ENCODE assay signal across 1 cellular context in the genomic region with DNA sequence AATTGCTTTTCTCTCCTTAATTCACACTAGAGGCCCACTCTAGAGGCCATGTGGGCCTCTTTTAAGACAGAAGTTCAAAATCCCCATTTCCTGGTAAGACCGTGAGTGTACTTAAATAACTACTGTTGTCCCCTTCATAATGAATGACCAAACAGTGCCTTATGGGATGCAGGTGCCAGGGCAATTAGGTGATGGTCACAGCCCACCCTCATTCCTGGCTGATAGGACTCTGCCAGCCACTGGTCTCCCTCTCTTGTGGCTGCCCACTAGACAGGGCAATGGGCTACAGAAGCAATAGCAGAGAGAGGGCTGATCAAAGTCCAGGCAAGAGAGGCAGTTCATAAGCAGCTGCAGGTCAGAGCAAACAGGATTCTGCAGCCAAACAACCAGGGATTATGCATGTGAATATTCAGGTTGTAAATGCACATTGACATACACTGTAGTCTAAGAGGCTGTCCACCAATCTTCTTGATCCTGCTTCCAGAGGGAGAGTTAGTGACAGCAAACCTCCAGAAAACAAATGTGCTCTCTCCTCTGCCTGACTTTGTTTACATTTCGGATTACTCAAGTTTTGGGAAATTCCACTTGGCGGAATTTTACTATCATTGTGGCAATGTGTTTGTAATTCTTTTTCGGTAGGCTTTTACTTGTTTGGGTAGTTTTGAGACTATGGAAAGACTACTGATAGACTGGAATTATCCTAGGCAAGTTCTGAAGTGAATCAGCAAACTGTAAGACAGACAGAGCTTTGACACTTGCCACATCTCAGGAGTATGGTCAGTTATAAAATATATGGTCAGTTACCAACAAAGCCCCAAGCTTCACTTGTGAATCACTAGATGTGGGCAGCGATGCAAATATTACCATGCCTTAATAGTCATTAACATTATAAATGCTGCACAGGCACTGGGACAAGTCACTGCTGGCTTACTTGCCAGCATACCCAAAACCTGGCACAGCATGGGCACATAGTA.
TF ChIP-seq lines count a peak whose summit lies in the region.

No MANE protein-coding gene starts in this region.

TF ChIP-seq in HepG2, 621 proteins besides CTCF, POLR2A, EP300 and RAD21 (continued from another document and continues in another):
- TF ChIP-seq, protein P1, sequence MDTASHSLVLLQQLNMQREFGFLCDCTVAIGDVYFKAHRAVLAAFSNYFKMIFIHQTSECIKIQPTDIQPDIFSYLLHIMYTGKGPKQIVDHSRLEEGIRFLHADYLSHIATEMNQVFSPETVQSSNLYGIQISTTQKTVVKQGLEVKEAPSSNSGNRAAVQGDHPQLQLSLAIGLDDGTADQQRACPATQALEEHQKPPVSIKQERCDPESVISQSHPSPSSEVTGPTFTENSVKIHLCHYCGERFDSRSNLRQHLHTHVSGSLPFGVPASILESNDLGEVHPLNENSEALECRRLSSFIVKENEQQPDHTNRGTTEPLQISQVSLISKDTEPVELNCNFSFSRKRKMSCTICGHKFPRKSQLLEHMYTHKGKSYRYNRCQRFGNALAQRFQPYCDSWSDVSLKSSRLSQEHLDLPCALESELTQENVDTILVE (CRISPR knock-in tag; IDR thresholded peaks at IDR 0.05), result peak; percentile 79
- TF ChIP-seq, protein P2, sequence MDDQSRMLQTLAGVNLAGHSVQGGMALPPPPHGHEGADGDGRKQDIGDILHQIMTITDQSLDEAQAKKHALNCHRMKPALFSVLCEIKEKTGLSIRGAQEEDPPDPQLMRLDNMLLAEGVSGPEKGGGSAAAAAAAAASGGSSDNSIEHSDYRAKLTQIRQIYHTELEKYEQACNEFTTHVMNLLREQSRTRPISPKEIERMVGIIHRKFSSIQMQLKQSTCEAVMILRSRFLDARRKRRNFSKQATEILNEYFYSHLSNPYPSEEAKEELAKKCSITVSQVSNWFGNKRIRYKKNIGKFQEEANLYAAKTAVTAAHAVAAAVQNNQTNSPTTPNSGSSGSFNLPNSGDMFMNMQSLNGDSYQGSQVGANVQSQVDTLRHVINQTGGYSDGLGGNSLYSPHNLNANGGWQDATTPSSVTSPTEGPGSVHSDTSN (CRISPR knock-in tag; IDR thresholded peaks at IDR 0.05; ENCODE audit: borderline replicate concordance), result no peak
- TF ChIP-seq RBFOX2 (IDR thresholded peaks at IDR 0.05; ENCODE audit: low read depth, low read length) (peak; percentile 51), ARID5B (CRISPR knock-in tag; IDR thresholded peaks at IDR 0.05) (peak; percentile 96), ZNF549 (CRISPR knock-in tag; IDR thresholded peaks at IDR 0.05) (no peak), PRPF4 (IDR thresholded peaks at IDR 0.05; ENCODE audit: low read depth, low read length, poor library complexity, severe bottlenecking) (no peak), CBX5 (CRISPR knock-in tag; IDR thresholded peaks at IDR 0.05; ENCODE audit: borderline replicate concordance) (peak; percentile 95), KDM5A (IDR thresholded peaks at IDR 0.05; ENCODE audit: borderline replicate concordance, low read length) (0 out of 2 replicates have a peak, but pooled peaks have one; percentile 31), KDM5B (CRISPR knock-in tag; IDR thresholded peaks at IDR 0.05; ENCODE audit: borderline replicate concordance) (no peak), KDM2A (CRISPR knock-in tag; IDR thresholded peaks at IDR 0.05; ENCODE audit: borderline replicate concordance, low read depth) (peak; percentile 81), AKAP8 (CRISPR knock-in tag; IDR thresholded peaks at IDR 0.05) (no peak), MIER3 (CRISPR knock-in tag; IDR thresholded peaks at IDR 0.05; ENCODE audit: borderline replicate concordance) (peak; percentile 85; the same call in 1 of the 2 replicates), HDAC2 (CRISPR knock-in tag; IDR thresholded peaks at IDR 0.05) (peak; percentile 96), ZNF776 (CRISPR knock-in tag; IDR thresholded peaks at IDR 0.05) (no peak), ATRX (CRISPR knock-in tag; IDR thresholded peaks at IDR 0.05; ENCODE audit: borderline replicate concordance) (no peak), ZNF383 (CRISPR knock-in tag; IDR thresholded peaks at IDR 0.05; ENCODE audit: borderline replicate concordance) (0 out of 2 replicates have a peak, but pooled peaks have one; percentile 58), SOX5 (CRISPR knock-in tag; IDR thresholded peaks at IDR 0.05; ENCODE audit: borderline replicate concordance) (peak; percentile 84), ZNF20 (CRISPR knock-in tag; IDR thresholded peaks at IDR 0.05) (no peak), ZXDC (CRISPR knock-in tag; IDR thresholded peaks at IDR 0.05) (no peak), ZNF543 (CRISPR knock-in tag; IDR thresholded peaks at IDR 0.05) (no peak), CBX1 (IDR thresholded peaks at IDR 0.05; ENCODE audit: low read depth) (no peak), TOPORS (CRISPR knock-in tag; IDR thresholded peaks at IDR 0.05) (no peak), SP1 (IDR thresholded peaks at IDR 0.05) (no peak), SP1 (CRISPR knock-in tag; IDR thresholded peaks at IDR 0.05) (0 out of 2 replicates have a peak, but pooled peaks have one; percentile 40), ZNF431 (CRISPR knock-in tag; IDR thresholded peaks at IDR 0.05; ENCODE audit: borderline replicate concordance, low read depth) (peak; percentile 64; the same call in 1 of the 2 replicates), ZBTB14 (CRISPR knock-in tag; IDR thresholded peaks at IDR 0.05) (no peak), ZNF275 (CRISPR knock-in tag; IDR thresholded peaks at IDR 0.05; ENCODE audit: borderline replicate concordance) (peak; percentile 30; the same call in 1 of the 2 replicates), ARHGAP35 (CRISPR knock-in tag; IDR thresholded peaks at IDR 0.05; ENCODE audit: borderline replicate concordance) (0 out of 2 replicates have a peak, but pooled peaks have one; percentile 78), CREM (IDR thresholded peaks at IDR 0.05) (peak; percentile 71; the same call in 1 of the 2 replicates), CREM (CRISPR knock-in tag; IDR thresholded peaks at IDR 0.05) (no peak), ZKSCAN8 (CRISPR knock-in tag; IDR thresholded peaks at IDR 0.05; ENCODE audit: borderline replicate concordance) (no peak; the same call in none of the 2 replicates), GATAD2A (CRISPR knock-in tag; IDR thresholded peaks at IDR 0.05) (peak; percentile 96)
- TF ChIP-seq, protein P3, sequence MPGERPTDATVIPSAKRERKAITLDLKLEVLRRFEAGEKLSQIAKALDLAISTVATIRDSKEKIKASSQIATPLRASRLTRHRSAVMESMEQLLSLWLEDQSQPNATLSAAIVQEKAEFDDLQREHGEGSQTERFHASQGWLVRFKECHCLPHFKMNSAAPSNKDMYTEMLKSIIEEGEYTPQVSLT (CRISPR knock-in tag; IDR thresholded peaks at IDR 0.05; ENCODE audit: borderline replicate concordance, low read depth), result no peak
- TF ChIP-seq, protein P4, sequence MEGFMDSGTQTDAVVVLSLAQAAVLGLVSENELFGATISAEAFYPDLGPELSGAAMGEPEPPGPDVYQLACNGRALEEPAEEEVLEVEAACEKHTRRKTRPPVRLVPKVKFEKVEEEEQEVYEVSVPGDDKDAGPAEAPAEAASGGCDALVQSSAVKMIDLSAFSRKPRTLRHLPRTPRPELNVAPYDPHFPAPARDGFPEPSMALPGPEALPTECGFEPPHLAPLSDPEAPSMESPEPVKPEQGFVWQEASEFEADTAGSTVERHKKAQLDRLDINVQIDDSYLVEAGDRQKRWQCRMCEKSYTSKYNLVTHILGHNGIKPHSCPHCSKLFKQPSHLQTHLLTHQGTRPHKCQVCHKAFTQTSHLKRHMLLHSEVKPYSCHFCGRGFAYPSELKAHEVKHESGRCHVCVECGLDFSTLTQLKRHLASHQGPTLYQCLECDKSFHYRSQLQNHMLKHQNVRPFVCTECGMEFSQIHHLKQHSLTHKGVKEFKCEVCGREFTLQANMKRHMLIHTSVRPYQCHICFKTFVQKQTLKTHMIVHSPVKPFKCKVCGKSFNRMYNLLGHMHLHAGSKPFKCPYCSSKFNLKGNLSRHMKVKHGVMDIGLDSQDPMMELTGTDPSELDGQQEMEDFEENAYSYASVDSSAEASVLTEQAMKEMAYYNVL (CRISPR knock-in tag; IDR thresholded peaks at IDR 0.05; ENCODE audit: borderline replicate concordance), result peak; percentile 58; the same call in 1 of the 2 replicates
- TF ChIP-seq, protein P5, sequence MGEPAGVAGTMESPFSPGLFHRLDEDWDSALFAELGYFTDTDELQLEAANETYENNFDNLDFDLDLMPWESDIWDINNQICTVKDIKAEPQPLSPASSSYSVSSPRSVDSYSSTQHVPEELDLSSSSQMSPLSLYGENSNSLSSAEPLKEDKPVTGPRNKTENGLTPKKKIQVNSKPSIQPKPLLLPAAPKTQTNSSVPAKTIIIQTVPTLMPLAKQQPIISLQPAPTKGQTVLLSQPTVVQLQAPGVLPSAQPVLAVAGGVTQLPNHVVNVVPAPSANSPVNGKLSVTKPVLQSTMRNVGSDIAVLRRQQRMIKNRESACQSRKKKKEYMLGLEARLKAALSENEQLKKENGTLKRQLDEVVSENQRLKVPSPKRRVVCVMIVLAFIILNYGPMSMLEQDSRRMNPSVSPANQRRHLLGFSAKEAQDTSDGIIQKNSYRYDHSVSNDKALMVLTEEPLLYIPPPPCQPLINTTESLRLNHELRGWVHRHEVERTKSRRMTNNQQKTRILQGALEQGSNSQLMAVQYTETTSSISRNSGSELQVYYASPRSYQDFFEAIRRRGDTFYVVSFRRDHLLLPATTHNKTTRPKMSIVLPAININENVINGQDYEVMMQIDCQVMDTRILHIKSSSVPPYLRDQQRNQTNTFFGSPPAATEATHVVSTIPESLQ (CRISPR knock-in tag; conservative IDR thresholded peaks at IDR 0.05), result 0 out of 2 replicates have a peak, but pooled peaks have one; percentile 75
- TF ChIP-seq, protein P6, sequence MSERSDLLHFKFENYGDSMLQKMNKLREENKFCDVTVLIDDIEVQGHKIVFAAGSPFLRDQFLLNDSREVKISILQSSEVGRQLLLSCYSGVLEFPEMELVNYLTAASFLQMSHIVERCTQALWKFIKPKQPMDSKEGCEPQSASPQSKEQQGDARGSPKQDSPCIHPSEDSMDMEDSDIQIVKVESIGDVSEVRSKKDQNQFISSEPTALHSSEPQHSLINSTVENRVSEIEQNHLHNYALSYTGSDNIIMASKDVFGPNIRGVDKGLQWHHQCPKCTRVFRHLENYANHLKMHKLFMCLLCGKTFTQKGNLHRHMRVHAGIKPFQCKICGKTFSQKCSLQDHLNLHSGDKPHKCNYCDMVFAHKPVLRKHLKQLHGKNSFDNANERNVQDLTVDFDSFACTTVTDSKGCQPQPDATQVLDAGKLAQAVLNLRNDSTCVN (CRISPR knock-in tag; IDR thresholded peaks at IDR 0.05; ENCODE audit: borderline replicate concordance), result peak; percentile 99
